ENCODE assay signal across 21 cellular contexts in genomic region chr3:47014036-47014435, GRCh38. TPM values are rescaled to one million over a fixed set of nuclear protein-coding genes. Genes with fewer than 3 reads are reported as not detected.
DNase-seq lines count a peak whose midpoint lies in the region; ATAC-seq, FAIRE-seq and TF ChIP-seq lines count a peak whose summit lies in the region.
"Had no signal": no experiment of that assay in that cellular context is flagged by ENCODE, and none has a peak within 500 bp of the region (broad histone marks: within the 10 kb centered on the region; RNA-seq: fewer than 3 reads in every experiment).

No MANE protein-coding gene starts in this region.

- peaks cover 50% of the 10 kb centered on the region for H3K36me3 ChIP-seq in DND-41 (ENCODE audit: insufficient read depth, low read length)
- peaks cover 56% of the 10 kb centered on the region for H3K36me3 ChIP-seq in K562 (ENCODE audit: control insufficient read depth, insufficient read depth, low read length)
- H3K36me3 ChIP-seq in neutrophil = peaks cover 81% of the 10 kb centered on the region
- H3K36me3 ChIP-seq in PC-9 (ENCODE audit: low read depth) = no peaks in the 10 kb centered on the region

- no peak overlapping the region for H3K4me3 ChIP-seq in DND-41 (ENCODE audit: low read depth in 1 of 2, low read length in 2 of 2)
- H3K4me3 ChIP-seq in K562 = no peak overlapping the region
- H3K4me3 ChIP-seq in neutrophil (ENCODE audit: low read depth in 1 of 2, low read length in 1 of 2) = no peak overlapping the region
- H3K4me3 ChIP-seq in PC-9 = no peak overlapping the region
- H3K4me3 ChIP-seq: sigmoid colon, suprapubic skin had no signal

- intact Hi-C loops in CD4-positive, alpha-beta T cell (cut with DNase I, micrococcal nuclease) = loop anchor here in 1 of 2 experiments (5.0 kb wide), 2 partner anchors 47 to 308 kb away; no protein-coding TSS in a partner anchor
- intact Hi-C loops in K562 (cut with micrococcal nuclease) (loop anchor here (10.0 kb wide), 2 partner anchors 311 to 361 kb away; no protein-coding TSS in a partner anchor), PC-9 (cut with micrococcal nuclease; ENCODE audit: unreplicated experiment) (no loop called here), left ventricle myocardium superior (cut with micrococcal nuclease) (no loop called here)

- H3K27ac Mint-ChIP-seq in CD4-positive, alpha-beta T cell = peak overlapping the region; percentile 73

- in situ Hi-C loops in K562 (cut with MboI) = no loop called here

- no peak for TF ChIP-seq CTCF in CD4-positive, alpha-beta T cell (IDR thresholded peaks at IDR 0.05)
- TF ChIP-seq CTCF in DND-41 (IDR thresholded peaks at IDR 0.05; ENCODE audit: borderline replicate concordance, extremely low read depth, low read length, poor library complexity, severe bottlenecking) (no peak), K562 (IDR thresholded peaks at IDR 0.05 in 2 of 3, conservative IDR thresholded peaks at IDR 0.05 in 1 of 3; ENCODE audit: insufficient read depth in 2 of 3, low read depth in 1 of 3, low read length in 3 of 3) (no peak), neutrophil (IDR thresholded peaks at IDR 0.05) (no peak), PC-9 (conservative IDR thresholded peaks at IDR 0.05) (no peak)

- no peaks in the 10 kb centered on the region for H3F3A ChIP-seq in PC-9 (ENCODE audit: insufficient read depth, low read depth)

- H4K20me1 ChIP-seq in DND-41 (ENCODE audit: insufficient read depth, low read length) = no peaks in the 10 kb centered on the region
- no peaks in the 10 kb centered on the region for H4K20me1 ChIP-seq in K562 (replicated peaks; ENCODE audit: control insufficient read depth, insufficient read depth, low read length)
- 0 out of 2 replicates have a peak, but pooled peaks cover 3% of the 10 kb centered on the region for H4K20me1 ChIP-seq in PC-9 (ENCODE audit: insufficient read depth)

- no peaks in the 10 kb centered on the region for H3K27me3 Mint-ChIP-seq in CD4-positive, alpha-beta T cell

- TF ChIP-seq RAD21 in K562 (CRISPR knock-in tag; conservative IDR thresholded peaks at IDR 0.05 in 1 of 2, IDR thresholded peaks at IDR 0.05 in 1 of 2) = no peak

- no peaks in the 10 kb centered on the region for H3K9me3 Mint-ChIP-seq in CD4-positive, alpha-beta T cell

- H3K79me2 ChIP-seq in DND-41 (ENCODE audit: insufficient read depth, low read length) = peaks cover 14% of the 10 kb centered on the region
- no peaks in the 10 kb centered on the region for H3K79me2 ChIP-seq in K562 (ENCODE audit: control insufficient read depth, insufficient read depth, low read length)
- H3K79me2 ChIP-seq in PC-9 (ENCODE audit: low read depth) = no peaks in the 10 kb centered on the region

- no peak for ATAC-seq in CD4-positive, alpha-beta T cell (ENCODE audit: poor library complexity)
- ATAC-seq in DND-41 (ENCODE audit: insufficient read depth, low read depth) = no peak
- ATAC-seq in K562 = no peak
- no peak for ATAC-seq in left ventricle myocardium superior
- ATAC-seq in HG02870 (IDR thresholded peaks at IDR 0.05; ENCODE audit: unreplicated experiment) = no peak
- ATAC-seq: SK-N-SH treated with all-trans-retinoic acid at 6 μM for 48 hours had no signal

- no peak for FAIRE-seq in K562 (lab: Jason Lieb, UNC)

- TF ChIP-seq EP300 in K562 (IDR thresholded peaks at IDR 0.05; ENCODE audit: low read length) = no peak

- H3K4me1 ChIP-seq in DND-41 (ENCODE audit: insufficient read depth, low read length) (peaks cover 61% of the 10 kb centered on the region), K562 (replicated peaks in 1 of 2; ENCODE audit: control insufficient read depth in 2 of 2, insufficient read depth in 2 of 2, low read length in 2 of 2) (peaks cover 14 to 27% of the 10 kb centered on the region in 2 experiments), neutrophil (ENCODE audit: control insufficient read depth in 1 of 2, insufficient read depth in 1 of 2, low read depth in 1 of 2, low read length in 1 of 2) (peaks cover 25 to 32% of the 10 kb centered on the region in 2 experiments), PC-9 (replicated peaks; ENCODE audit: insufficient read depth) (no peaks in the 10 kb centered on the region)

- no peaks in the 10 kb centered on the region for H3K9me2 ChIP-seq in PC-9 (ENCODE audit: insufficient read depth)

- BruUV-seq in K562 (replicated peaks; lab: Mats Ljungman, UMichigan) (no TSS peak), PC-9 (replicated peaks; lab: Mats Ljungman, UMichigan) (no TSS peak)

- H3K9ac ChIP-seq in DND-41 (ENCODE audit: low read depth, low read length) (no peak overlapping the region), K562 (ENCODE audit: insufficient read depth in 1 of 2, low read depth in 2 of 2, low read length in 2 of 2) (no peak overlapping the region)

- no peak overlapping the region for H3K4me3 Mint-ChIP-seq in CD4-positive, alpha-beta T cell

- peaks cover 52% of the 10 kb centered on the region for H3K36me3 Mint-ChIP-seq in CD4-positive, alpha-beta T cell (ENCODE audit: low read depth)

- H3K27ac ChIP-seq in CD4-positive, alpha-beta T cell (ENCODE audit: low read depth, low read length) = peak overlapping the region; percentile 21
- H3K27ac ChIP-seq in DND-41 (ENCODE audit: low read length) (peak overlapping the region; percentile 70), K562 (ENCODE audit: extremely low read depth, low read depth, low read length) (no peak overlapping the region), neutrophil (peak overlapping the region; percentile 43), PC-9 (no peak overlapping the region)
- H3K27ac ChIP-seq: sigmoid colon, suprapubic skin had no signal

- H3K27me3 ChIP-seq in CD4-positive, alpha-beta T cell (ENCODE audit: control insufficient read depth, insufficient read depth, low read length) = no peaks in the 10 kb centered on the region
- H3K27me3 ChIP-seq in DND-41 (ENCODE audit: insufficient read depth, low read length, poor library complexity) = no peaks in the 10 kb centered on the region
- H3K27me3 ChIP-seq in K562 (ENCODE audit: control insufficient read depth in 2 of 2, insufficient read depth in 2 of 2, low read length in 2 of 2) = no peaks in the 10 kb centered on the region
- no peaks in the 10 kb centered on the region for H3K27me3 ChIP-seq in neutrophil
- no peaks in the 10 kb centered on the region for H3K27me3 ChIP-seq in PC-9 (ENCODE audit: insufficient read depth, low read depth)
- H3K27me3 ChIP-seq: sigmoid colon, suprapubic skin had no signal

- H3K4me1 Mint-ChIP-seq in CD4-positive, alpha-beta T cell (ENCODE audit: low read depth) = peaks cover 38% of the 10 kb centered on the region

- no peaks in the 10 kb centered on the region for H3K9me1 ChIP-seq in K562 (ENCODE audit: control insufficient read depth, insufficient read depth, low read length)

- H2AFZ ChIP-seq in DND-41 (ENCODE audit: low read depth, low read length) (no peak overlapping the region), K562 (ENCODE audit: low read depth, low read length) (no peak overlapping the region), PC-9 (no peak overlapping the region)

- DNase-seq in CD4-positive, alpha-beta T cell = no peak
- DNase-seq in DND-41 (no peak), K562 (ENCODE audit: extremely low read depth in 1 of 4, low spot score in 3 of 4) (no peak), PC-9 (no peak), left ventricle myocardium superior (no peak)
- DNase-seq: activated CD4-positive, CD25-positive, alpha-beta regulatory T cell; amygdala; dermis blood vessel endothelial cell; KG1; kidney glomerular epithelial cell; mammary epithelial cell; MV-4-11; NCI-H1694 treated with DMSO at 0.1 percent for 48 hours; NCI-H526 treated with DMSO at 0.1 percent for 48 hours; RPMI8226; sigmoid colon; T1000 had no signal

- no peaks in the 10 kb centered on the region for H3K9me3 ChIP-seq in CD4-positive, alpha-beta T cell (ENCODE audit: control insufficient read depth, low read length)
- H3K9me3 ChIP-seq in DND-41 (ENCODE audit: insufficient read depth, low read length, severe bottlenecking) (no peaks in the 10 kb centered on the region), K562 (replicated peaks; ENCODE audit: control insufficient read depth, insufficient read depth, low read depth, low read length) (no peaks in the 10 kb centered on the region), neutrophil (no peaks in the 10 kb centered on the region), PC-9 (ENCODE audit: insufficient read depth, low read depth) (no peaks in the 10 kb centered on the region)
- H3K9me3 ChIP-seq: sigmoid colon, suprapubic skin had no signal

- H3K4me2 ChIP-seq in DND-41 (ENCODE audit: insufficient read depth, low read length) (no peak overlapping the region), K562 (ENCODE audit: insufficient read depth, low read length) (no peak overlapping the region), PC-9 (no peak overlapping the region)

- TF ChIP-seq POLR2A in K562 (conservative IDR thresholded peaks at IDR 0.05) = no peak

- POLR2A ChIA-PET in CD4-positive, alpha-beta T cell (lab: Charles Lee) = no interaction called here
- POLR2A ChIA-PET in K562 (lab: Yijun Ruan, JAX) = no interaction called here
- POLR2A ChIA-PET in PC-9 (lab: Charles Lee; ENCODE audit: unreplicated experiment) = no interaction called here

- CTCF ChIA-PET in CD4-positive, alpha-beta T cell (lab: Charles Lee) = no interaction called here
- CTCF ChIA-PET in K562 (lab: Yijun Ruan, JAX; ENCODE audit: low intra/inter-chr PET ratio) = interaction anchor here (0.7 kb wide), 1 partner anchor 252 kb away, joined by 3 read pairs; no protein-coding TSS in a partner anchor
- CTCF ChIA-PET in PC-9 (lab: Charles Lee) = interaction anchor here (0.6 kb wide), 1 partner anchor 357 kb away, joined by 6 read pairs; no protein-coding TSS in a partner anchor

RNA-seq across cellular contexts. Expression of gene NBEAL2, which starts 34.6 kb away (rescaled TPM):
- 100 to 1,000 TPM; 163 to 170 TPM for total RNA-seq in CD4-positive, alpha-beta T cell
- 322 and 1,090 TPM in 2 replicates for total RNA-seq in K562 (2011; cell fraction: chromatin; rRNA removed; ENCODE audit: low replicate concordance)
- total RNA-seq in K562 (2011; cell fraction: nucleolus; rRNA removed) = 555 and 597 TPM in 2 replicates
- total RNA-seq in K562 (2011; cell fraction: nucleoplasm; rRNA removed) = 365 and 370 TPM in 2 replicates
- total RNA-seq in K562 (2014; rRNA removed) (41.3 and 45.2 TPM in 2 replicates), K562 (2014; rRNA removed; fragmentation: Illumina TruSeq; extraction: Trizol) (12.3 and 16.0 TPM in 2 replicates), K562 (2015; rRNA removed; fragmentation: Illumina TruSeq; extraction: Trizol) (23.7 and 23.9 TPM in 2 replicates), K562 (2021) (89.3 and 114 TPM in 2 replicates), PC-9 (2021) (69.7 and 81.0 TPM in 2 replicates), left ventricle myocardium superior (11.4 TPM)
- polyA plus RNA-seq in K562 (2011; rRNA removed) (29.6 and 50.4 TPM in 2 replicates), K562 (2014; fragmentation: Illumina TruSeq; extraction: Trizol) (46.4 and 62.1 TPM in 2 replicates), K562 (2014; fragmentation: Nextera tagmentation; extraction: Ambion mirVana) (under 1 TPM; 0.06 to 0.24 TPM), K562 (2014; rRNA removed) (67.5 and 85.5 TPM in 2 replicates)
- polyA plus RNA-seq in K562 (2011; cell fraction: cytosol; rRNA removed) = 25.6 and 45.5 TPM in 2 replicates
- 557 and 843 TPM in 2 replicates for polyA plus RNA-seq in K562 (2011; cell fraction: nucleus; rRNA removed)
- polyA plus RNA-seq in K562 (2012) = 66.4 and 174 TPM in 2 replicates
- 8.6 and 16.8 TPM in 2 replicates for polyA minus RNA-seq in K562 (2011; rRNA and poly(A)+ RNA removed)
- polyA minus RNA-seq in K562 (2011; cell fraction: cytosol; rRNA and poly(A)+ RNA removed) = 23.5 and 26.4 TPM in 2 replicates
- 104 and 118 TPM in 2 replicates for polyA minus RNA-seq in K562 (2011; cell fraction: nucleus; rRNA and poly(A)+ RNA removed)

RNA-seq across cellular contexts. Expression of gene CCDC12, which starts 37.5 kb away (rescaled TPM):
- 10 to 100 TPM; 57.5 to 59.5 TPM for total RNA-seq in CD4-positive, alpha-beta T cell
- 140 and 232 TPM in 2 replicates for total RNA-seq in K562 (2011; cell fraction: chromatin; rRNA removed; ENCODE audit: low replicate concordance)
- 143 and 148 TPM in 2 replicates for total RNA-seq in K562 (2011; cell fraction: nucleolus; rRNA removed)
- 188 and 262 TPM in 2 replicates for total RNA-seq in K562 (2011; cell fraction: nucleoplasm; rRNA removed)
- total RNA-seq in K562 (2014; rRNA removed) = 99.0 and 101 TPM in 2 replicates
- 44.4 and 63.0 TPM in 2 replicates for total RNA-seq in K562 (2014; rRNA removed; fragmentation: Illumina TruSeq; extraction: Trizol)
- 104 and 115 TPM in 2 replicates for total RNA-seq in K562 (2015; rRNA removed; fragmentation: Illumina TruSeq; extraction: Trizol)
- total RNA-seq in K562 (2021) = 75.2 and 86.9 TPM in 2 replicates
- 47.8 and 54.0 TPM in 2 replicates for polyA plus RNA-seq in K562 (2011; rRNA removed)
- polyA plus RNA-seq in K562 (2011; cell fraction: cytosol; rRNA removed) = 53.0 and 53.5 TPM in 2 replicates
- polyA plus RNA-seq in K562 (2011; cell fraction: nucleus; rRNA removed) = 82.0 and 85.3 TPM in 2 replicates
- polyA plus RNA-seq in K562 (2012) = 77.1 and 114 TPM in 2 replicates
- 105 and 127 TPM in 2 replicates for polyA plus RNA-seq in K562 (2014; fragmentation: Illumina TruSeq; extraction: Trizol)
- polyA plus RNA-seq in K562 (2014; fragmentation: Nextera tagmentation; extraction: Ambion mirVana) = 10 to 100 TPM in 1 of 2 experiments, 1 to 10 TPM in 1; 8.9 to 20.9 TPM
- 100 and 201 TPM in 2 replicates for polyA plus RNA-seq in K562 (2014; rRNA removed)
- 50.3 and 53.4 TPM in 2 replicates for polyA minus RNA-seq in K562 (2011; rRNA and poly(A)+ RNA removed)
- polyA minus RNA-seq in K562 (2011; cell fraction: cytosol; rRNA and poly(A)+ RNA removed) = 17.4 and 21.1 TPM in 2 replicates
- polyA minus RNA-seq in K562 (2011; cell fraction: nucleus; rRNA and poly(A)+ RNA removed) = 81.3 and 87.3 TPM in 2 replicates
- total RNA-seq in PC-9 (2021) = 39.3 and 43.1 TPM in 2 replicates
- 29.6 TPM for total RNA-seq in left ventricle myocardium superior

Comparison
In these comparisons a context has a peak if more than half of its experiments do, and no peak if none do; other contexts are left out.
1. H3K27ac ChIP-seq: peak in CD4-positive, alpha-beta T cell (single experiment), DND-41 (single experiment) and neutrophil (single experiment); none in K562 (single experiment) and PC-9 (single experiment).